Comparison of ENCODE assay signal across 7 cellular contexts in the genomic region with DNA sequence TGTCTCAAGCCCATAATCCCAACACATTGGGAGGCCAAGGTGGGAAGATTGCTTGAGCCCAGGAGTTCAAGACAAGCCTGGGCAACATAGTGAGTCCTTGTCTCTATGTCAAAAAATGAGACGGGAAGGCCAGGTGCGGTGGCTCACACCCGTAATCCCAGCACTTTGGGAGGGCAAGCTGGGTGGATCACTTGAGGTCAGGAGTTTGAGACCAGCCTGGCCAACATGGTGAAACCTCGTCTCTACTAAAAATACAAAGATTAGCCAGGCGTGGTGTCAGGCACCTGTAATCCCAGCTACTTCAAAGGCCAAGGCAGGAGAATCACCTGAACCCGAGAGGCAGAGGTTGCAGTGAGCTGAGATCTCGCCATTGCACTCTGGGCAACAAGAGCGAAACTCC.
DNase-seq lines count a peak whose midpoint lies in the region; ATAC-seq, FAIRE-seq and TF ChIP-seq lines count a peak whose summit lies in the region.
"Not testable (repeated sequence)": the region's sequence is repeated elsewhere in the genome, so short reads cannot be mapped to it uniquely, and the experiment has no call there.

No MANE protein-coding gene starts in this region.

- H3K4ac ChIP-seq in H1 (replicated peaks; ENCODE audit: insufficient read length, low read depth, low read length), result not testable (repeated sequence)

- H3K4me1 ChIP-seq in KMS-11 (ENCODE audit: low read depth, poor library complexity, severe bottlenecking), result peaks cover 30% of the 10 kb centered on the region
- not testable (repeated sequence) for H3K4me1 ChIP-seq in H1 (replicated peaks in 1 of 4; ENCODE audit: control insufficient read depth in 3 of 4, insufficient read depth in 4 of 4, low read length in 3 of 4)

- H2AK5ac ChIP-seq in H1 (ENCODE audit: low read depth, low read length), result not testable (repeated sequence)

- not testable (repeated sequence) for TF ChIP-seq EP300 in H1 (IDR thresholded peaks at IDR 0.05; ENCODE audit: borderline replicate concordance in 1 of 2, low read depth in 2 of 2, low read length in 2 of 2)

- H2BK120ac ChIP-seq in H1 (replicated peaks; ENCODE audit: low read depth, low read length), result not testable (repeated sequence)

- ATAC-seq in activated CD8-positive, alpha-beta T cell treated with anti-CD3 and anti-CD28 coated beads for 36 hours, result not testable (repeated sequence)

- not testable (repeated sequence) for H3K79me1 ChIP-seq in H1 (ENCODE audit: low read depth, low read length)

- CTCF ChIA-PET in activated CD8-positive, alpha-beta T cell treated with anti-CD3 and anti-CD28 coated beads for 36 hours (lab: Charles Lee), result interaction anchor here (1.3 to 1.9 kb wide), 2 partner anchors 23 to 25 kb away, joined by 3 to 5 read pairs; no protein-coding TSS in a partner anchor
- CTCF ChIA-PET in H1 (lab: Charles Lee; ENCODE audit: partially characterized antibody), result interaction anchor here (1.6 kb wide), 1 partner anchor 14 kb away, joined by 3 read pairs; no protein-coding TSS in a partner anchor

- not testable (repeated sequence) for H4K20me1 ChIP-seq in KMS-11 (ENCODE audit: insufficient read depth); H1 (replicated peaks in 1 of 2; ENCODE audit: control insufficient read depth in 1 of 2, insufficient read depth in 2 of 2, low read length in 2 of 2)

- not testable (repeated sequence) for H2BK5ac ChIP-seq in H1 (ENCODE audit: low read depth, low read length)

- H3K56ac ChIP-seq in H1 (replicated peaks; ENCODE audit: insufficient read length, low read depth, low read length), result not testable (repeated sequence)

- not testable (repeated sequence) for TF ChIP-seq RAD21 in H1 (IDR thresholded peaks at IDR 0.05 in 1 of 2, conservative IDR thresholded peaks at IDR 0.05 in 1 of 2; ENCODE audit: low read depth in 2 of 2, low read length in 2 of 2)

- H3K27ac ChIP-seq in KMS-11, result 0 out of 2 replicates have a peak overlapping the region, but pooled peaks have one; percentile 25
- H3K27ac ChIP-seq in H1 (ENCODE audit: low read depth, low read length), result not testable (repeated sequence)

- FAIRE-seq in H1 (lab: Jason Lieb, UNC), result not testable (repeated sequence)

- H2BK15ac ChIP-seq in H1 (ENCODE audit: low read length), result 0 out of 2 replicates have a peak overlapping the region, but pooled peaks have one; percentile 46

- not testable (repeated sequence) for H2BK20ac ChIP-seq in H1 (ENCODE audit: low read length)

- H3K23ac ChIP-seq in H1 (ENCODE audit: insufficient read length), result not testable (repeated sequence)

- H3K4me2 ChIP-seq in KMS-11, result peak overlapping the region; percentile 52; the same call in 1 of the 2 replicates
- not testable (repeated sequence) for H3K4me2 ChIP-seq in H1 (ENCODE audit: insufficient read depth in 1 of 2, low read depth in 2 of 2, low read length in 2 of 2)

- not testable (repeated sequence) for H4K8ac ChIP-seq in H1 (ENCODE audit: extremely low read depth, insufficient read depth, low read length)

- DNase-seq in T-helper 2 cell treated with Interferon-gamma antibody and Interleukin-4, amounts not matched to agents 5 μg/mL and 100 μg/mL, for 36 hours (ENCODE audit: low spot score); activated CD8-positive, alpha-beta T cell treated with anti-CD3 and anti-CD28 coated beads for 36 hours; activated T-helper 1 cell treated with anti-CD3 and anti-CD28 coated beads, Interleukin-12 subunit alpha, Interleukin-12 subunit beta, Interleukin-2, Interleukin-4 antibody, amounts not matched to agents 30 ng/mL and 10 ng/mL and 1 ng/mL, durations not matched to agents 14 hours and 24 hours and 36 hours (ENCODE audit: low spot score); H1 (ENCODE audit: low read depth in 1 of 2, low spot score in 2 of 2): not testable (repeated sequence)
- peak; percentile 19 for DNase-seq in stimulated activated CD8-positive, alpha-beta memory T cell treated with anti-CD3 and anti-CD28 coated beads, Interleukin-4, amount 100 ng/mL, for 48 hours

- not testable (repeated sequence) for H3K4me3 ChIP-seq in KMS-11 (IDR thresholded peaks at IDR 0.05; ENCODE audit: insufficient read depth, low read depth, low read length); H1 (ENCODE audit: extremely low read depth in 1 of 4, insufficient read depth in 2 of 4, low read depth in 3 of 4, low read length in 4 of 4)

- H3K79me2 ChIP-seq in KMS-11 (ENCODE audit: insufficient read depth, low read depth); H1 (ENCODE audit: control insufficient read depth in 1 of 2, insufficient read depth in 2 of 2, low read length in 2 of 2): not testable (repeated sequence)

- H3K18ac ChIP-seq in H1 (ENCODE audit: extremely low read depth, low read length), result not testable (repeated sequence)

- not testable (repeated sequence) for H3K9me3 ChIP-seq in H1 (ENCODE audit: insufficient read depth in 2 of 2, low read depth in 1 of 2, low read length in 1 of 2)

- not testable (repeated sequence) for H3K9me3 Mint-ChIP-seq in T-helper 2 cell treated with Interferon-gamma antibody and Interleukin-4, amounts not matched to agents 5 μg/mL and 100 μg/mL, for 36 hours; activated CD8-positive, alpha-beta T cell treated with anti-CD3 and anti-CD28 coated beads for 36 hours; activated T-helper 1 cell treated with anti-CD3 and anti-CD28 coated beads, Interleukin-12 subunit alpha, Interleukin-12 subunit beta, Interleukin-2, Interleukin-4 antibody, amounts not matched to agents 30 ng/mL and 10 ng/mL and 1 ng/mL, durations not matched to agents 14 hours and 24 hours and 36 hours; activated naive CD8-positive, alpha-beta T cell (ENCODE audit: low read depth)

- not testable (repeated sequence) for H3K9ac ChIP-seq in KMS-11; H1 (replicated peaks in 1 of 4; ENCODE audit: extremely low read depth in 1 of 4, low read depth in 3 of 4, low read length in 3 of 4)

- not testable (repeated sequence) for H3K36me3 Mint-ChIP-seq in T-helper 2 cell treated with Interferon-gamma antibody and Interleukin-4, amounts not matched to agents 5 μg/mL and 100 μg/mL, for 36 hours (ENCODE audit: low read depth); activated CD8-positive, alpha-beta T cell treated with anti-CD3 and anti-CD28 coated beads for 36 hours (ENCODE audit: low read depth); activated T-helper 1 cell treated with anti-CD3 and anti-CD28 coated beads, Interleukin-12 subunit alpha, Interleukin-12 subunit beta, Interleukin-2, Interleukin-4 antibody, amounts not matched to agents 30 ng/mL and 10 ng/mL and 1 ng/mL, durations not matched to agents 14 hours and 24 hours and 36 hours (ENCODE audit: low read depth); activated naive CD8-positive, alpha-beta T cell

- H3K27me3 Mint-ChIP-seq in T-helper 2 cell treated with Interferon-gamma antibody and Interleukin-4, amounts not matched to agents 5 μg/mL and 100 μg/mL, for 36 hours (ENCODE audit: low read depth); activated CD8-positive, alpha-beta T cell treated with anti-CD3 and anti-CD28 coated beads for 36 hours; activated T-helper 1 cell treated with anti-CD3 and anti-CD28 coated beads, Interleukin-12 subunit alpha, Interleukin-12 subunit beta, Interleukin-2, Interleukin-4 antibody, amounts not matched to agents 30 ng/mL and 10 ng/mL and 1 ng/mL, durations not matched to agents 14 hours and 24 hours and 36 hours (ENCODE audit: insufficient read depth); activated naive CD8-positive, alpha-beta T cell: not testable (repeated sequence)

- not testable (repeated sequence) for H4K91ac ChIP-seq in H1 (replicated peaks; ENCODE audit: insufficient read length, low read length)

- H3K36me3 ChIP-seq in KMS-11 (ENCODE audit: insufficient read depth); H1 (ENCODE audit: control insufficient read depth in 2 of 4, insufficient read depth in 4 of 4, low read length in 3 of 4): not testable (repeated sequence)

- TF ChIP-seq POLR2A in H1 (IDR thresholded peaks at IDR 0.05; ENCODE audit: control extremely low read depth in 1 of 2, low read depth in 2 of 2, low read length in 2 of 2), result not testable (repeated sequence)

- not testable (repeated sequence) for H3K4me3 Mint-ChIP-seq in T-helper 2 cell treated with Interferon-gamma antibody and Interleukin-4, amounts not matched to agents 5 μg/mL and 100 μg/mL, for 36 hours; activated CD8-positive, alpha-beta T cell treated with anti-CD3 and anti-CD28 coated beads for 36 hours; activated T-helper 1 cell treated with anti-CD3 and anti-CD28 coated beads, Interleukin-12 subunit alpha, Interleukin-12 subunit beta, Interleukin-2, Interleukin-4 antibody, amounts not matched to agents 30 ng/mL and 10 ng/mL and 1 ng/mL, durations not matched to agents 14 hours and 24 hours and 36 hours; activated naive CD8-positive, alpha-beta T cell

- intact Hi-C loops in activated CD8-positive, alpha-beta T cell treated with anti-CD3 and anti-CD28 coated beads for 36 hours (cut with micrococcal nuclease), result not testable (repeated sequence)
- intact Hi-C loops in activated T-helper 1 cell treated with anti-CD3 and anti-CD28 coated beads, Interleukin-12 subunit alpha, Interleukin-12 subunit beta, Interleukin-2, Interleukin-4 antibody, amounts not matched to agents 30 ng/mL and 10 ng/mL and 1 ng/mL, durations not matched to agents 14 hours and 24 hours and 36 hours (cut with micrococcal nuclease), result loop anchor here (1.0 to 2.0 kb wide), 3 partner anchors 22 to 157 kb away; no protein-coding TSS in a partner anchor

- 80% methylated on average over 7 of the region's 8 CpGs; no CpG with 5 or more reads in 1 of the 2 experiments for WGBS in H1 (ENCODE audit: extremely low coverage in 1 of 2, insufficient coverage in 1 of 2, insufficient read length in 1 of 2, insufficient replicate concordance in 2 of 2, low coverage in 1 of 2, low lambda C conversion rate in 2 of 2, missing lambda C conversion rate in 1 of 2), 2 experiments

- H3K27ac Mint-ChIP-seq in T-helper 2 cell treated with Interferon-gamma antibody and Interleukin-4, amounts not matched to agents 5 μg/mL and 100 μg/mL, for 36 hours, result peak overlapping the region; percentile 68
- peak overlapping the region; percentile 87 for H3K27ac Mint-ChIP-seq in activated CD8-positive, alpha-beta T cell treated with anti-CD3 and anti-CD28 coated beads for 36 hours
- H3K27ac Mint-ChIP-seq in activated T-helper 1 cell treated with anti-CD3 and anti-CD28 coated beads, Interleukin-12 subunit alpha, Interleukin-12 subunit beta, Interleukin-2, Interleukin-4 antibody, amounts not matched to agents 30 ng/mL and 10 ng/mL and 1 ng/mL, durations not matched to agents 14 hours and 24 hours and 36 hours, result peak overlapping the region; percentile 83
- H3K27ac Mint-ChIP-seq in activated naive CD8-positive, alpha-beta T cell, result peak overlapping the region; percentile 81

- H2AFZ ChIP-seq in KMS-11 (ENCODE audit: low read depth) (0 out of 2 replicates have a peak overlapping the region, but pooled peaks have one; percentile 23), H1 (ENCODE audit: low read length) (0 out of 2 replicates have a peak overlapping the region, but pooled peaks have one; percentile 44)

- H3K27me3 ChIP-seq in KMS-11 (ENCODE audit: insufficient read depth, low read depth); H1 (replicated peaks in 1 of 4; ENCODE audit: control insufficient read depth in 3 of 4, extremely low read depth in 1 of 4, insufficient read depth in 3 of 4, low read length in 3 of 4): not testable (repeated sequence)

- POLR2A ChIA-PET in activated CD8-positive, alpha-beta T cell treated with anti-CD3 and anti-CD28 coated beads for 36 hours (lab: Charles Lee), result interaction anchor here (0.9 to 1.1 kb wide), 2 partner anchors 17 to 21 kb away, joined by 3 read pairs; no protein-coding TSS in a partner anchor
- POLR2A ChIA-PET in H1 (lab: Charles Lee; ENCODE audit: partially characterized antibody), result not testable (repeated sequence)

- not testable (repeated sequence) for H3K23me2 ChIP-seq in H1 (ENCODE audit: low read depth, low read length)

- H3K14ac ChIP-seq in H1 (ENCODE audit: insufficient read length), result not testable (repeated sequence)

- peaks cover 17% of the 10 kb centered on the region for H3K4me1 Mint-ChIP-seq in T-helper 2 cell treated with Interferon-gamma antibody and Interleukin-4, amounts not matched to agents 5 μg/mL and 100 μg/mL, for 36 hours (ENCODE audit: low read depth)
- peaks cover 29% of the 10 kb centered on the region for H3K4me1 Mint-ChIP-seq in activated CD8-positive, alpha-beta T cell treated with anti-CD3 and anti-CD28 coated beads for 36 hours (ENCODE audit: low read depth)
- peaks cover 35% of the 10 kb centered on the region for H3K4me1 Mint-ChIP-seq in activated T-helper 1 cell treated with anti-CD3 and anti-CD28 coated beads, Interleukin-12 subunit alpha, Interleukin-12 subunit beta, Interleukin-2, Interleukin-4 antibody, amounts not matched to agents 30 ng/mL and 10 ng/mL and 1 ng/mL, durations not matched to agents 14 hours and 24 hours and 36 hours (ENCODE audit: low read depth)
- peaks cover 27% of the 10 kb centered on the region for H3K4me1 Mint-ChIP-seq in activated naive CD8-positive, alpha-beta T cell (ENCODE audit: low read depth)

- H2BK12ac ChIP-seq in H1 (ENCODE audit: low read depth, low read length), result not testable (repeated sequence)

- TF ChIP-seq CTCF in KMS-11 (conservative IDR thresholded peaks at IDR 0.05; ENCODE audit: low read depth, low read length); activated CD8-positive, alpha-beta T cell treated with anti-CD3 and anti-CD28 coated beads for 36 hours (IDR thresholded peaks at IDR 0.05); H1 (IDR thresholded peaks at IDR 0.05; ENCODE audit: control extremely low read depth in 1 of 3, insufficient read depth in 1 of 3, low read depth in 1 of 3, low read length in 3 of 3): not testable (repeated sequence)

- H4K5ac ChIP-seq in H1 (ENCODE audit: insufficient read length, low read depth, low read length), result not testable (repeated sequence)
